11 cellular contexts compared by ENCODE assay signal in genomic region chr6:33745558-33745957, GRCh38. TPM values are rescaled to one million over a fixed set of nuclear protein-coding genes. Genes with fewer than 3 reads are reported as not detected.
DNase-seq lines count a peak whose midpoint lies in the region; ATAC-seq and TF ChIP-seq lines count a peak whose summit lies in the region.
"Had no signal": no experiment of that assay in that cellular context is flagged by ENCODE, and none has a peak within 500 bp of the region (broad histone marks: within the 10 kb centered on the region; RNA-seq: fewer than 3 reads in every experiment).

No MANE protein-coding gene starts in this region.

- H3K36me3 Mint-ChIP-seq in nephron (ENCODE audit: low read depth) = no peaks in the 10 kb centered on the region

- peak overlapping the region; percentile 89 to 95 (median 90) for H3K27ac Mint-ChIP-seq in nephron
- H3K27ac Mint-ChIP-seq: T-helper 17 cell had no signal

- H3K27ac ChIP-seq in heart left ventricle (peak overlapping the region; percentile 74 to 99 (median 92)), esophagus squamous epithelium (peak overlapping the region; percentile 64 to 91 (median 82))

- H3K9me3 Mint-ChIP-seq in nephron = no peaks in the 10 kb centered on the region

- peak in 1 of 4 donors; percentile 3 for ATAC-seq in heart left ventricle
- ATAC-seq in left ventricle myocardium superior = no peak
- ATAC-seq in HG03039 (IDR thresholded peaks at IDR 0.05; ENCODE audit: unreplicated experiment) = no peak
- no peak for ATAC-seq in GM19463 (IDR thresholded peaks at IDR 0.05; ENCODE audit: unreplicated experiment)
- ATAC-seq in GM18858 (IDR thresholded peaks at IDR 0.05; ENCODE audit: unreplicated experiment) = no peak
- ATAC-seq: T-helper 17 cell had no signal

- peaks cover 73% of the 10 kb centered on the region for H3K4me1 Mint-ChIP-seq in nephron

- H3K9me3 ChIP-seq in heart left ventricle (no peaks in the 10 kb centered on the region), esophagus squamous epithelium (no peaks in the 10 kb centered on the region)

- intact Hi-C loops in heart left ventricle (cut with DNase I) = loop anchor here in 1 of 10 donors (2.0 kb wide), 1 partner anchor 35 kb away; the partner anchor contains the start of gene UQCC2
- intact Hi-C loops in left ventricle myocardium superior (cut with micrococcal nuclease) = no loop called here
- intact Hi-C loops in esophagus squamous epithelium (cut with DNase I) = no loop called here

- H3K36me3 ChIP-seq in heart left ventricle = peaks cover 0 to 7% (median 0%) of the 10 kb centered on the region in 9 donors
- H3K36me3 ChIP-seq in esophagus squamous epithelium = no peaks in the 10 kb centered on the region

- H3K4me3 ChIP-seq in heart left ventricle (peak overlapping the region; percentile 42 to 80 (median 57)), esophagus squamous epithelium (peak overlapping the region; percentile 12 to 58 (median 34))
- H3K4me3 ChIP-seq: K562 had no signal

- 52 to 63% (median 57%) methylated on average over 7 of the region's 7 CpGs for WGBS in heart left ventricle, 4 donors
- WGBS in esophagus squamous epithelium, 2 donors = 70 to 82% methylated on average over 6 to 7 of the region's 7 CpGs

- DNase-seq in heart left ventricle (no peak), left ventricle myocardium superior (no peak), esophagus squamous epithelium (lab: John Stamatoyannopoulos, UW) (no peak), NCI-H82 treated with DMSO at 0.1 percent for 48 hours (lab: John Stamatoyannopoulos, UW; ENCODE audit: unreplicated experiment) (no peak)
- DNase-seq: retina, T-helper 17 cell had no signal

- TF ChIP-seq CTCF in heart left ventricle (IDR thresholded peaks at IDR 0.05) = no peak
- TF ChIP-seq CTCF in esophagus squamous epithelium (IDR thresholded peaks at IDR 0.05) = no peak
- no peak for TF ChIP-seq CTCF in nephron (IDR thresholded peaks at IDR 0.05; ENCODE audit: unreplicated experiment in 3 of 3)

- peaks cover 20% of the 10 kb centered on the region for H3K27me3 Mint-ChIP-seq in nephron (ENCODE audit: low read depth)

- TF ChIP-seq POLR2A in heart left ventricle (IDR thresholded peaks at IDR 0.05) = no peak
- TF ChIP-seq POLR2A in esophagus squamous epithelium (IDR thresholded peaks at IDR 0.05) = no peak

- peak overlapping the region; percentile 72 to 86 (median 78) for H3K4me3 Mint-ChIP-seq in nephron
- H3K4me3 Mint-ChIP-seq: T-helper 17 cell had no signal

- H3K4me1 ChIP-seq in heart left ventricle (peaks cover 0 to 55% (median 21%) of the 10 kb centered on the region in 12 donors), esophagus squamous epithelium (peaks cover 0 to 29% (median 15%) of the 10 kb centered on the region in 3 donors)

- H3K27me3 ChIP-seq in heart left ventricle = peaks cover 0 to 5% (median 0%) of the 10 kb centered on the region in 9 donors
- H3K27me3 ChIP-seq in esophagus squamous epithelium = peaks cover 0 to 39% (median 0%) of the 10 kb centered on the region in 4 donors

RNA-seq across cellular contexts. Expression of gene IP6K3, which starts 1.1 kb away (rescaled TPM):
- total RNA-seq in heart left ventricle = 10 to 100 TPM; 11.7 to 72.4 (median 30.8) TPM
- polyA plus RNA-seq in heart left ventricle = 10 to 100 TPM; 16.9 to 59.2 TPM
- 47.5 TPM for total RNA-seq in left ventricle myocardium superior
- 1 to 10 TPM in 2 of 4 donors, under 1 TPM in 1, not detected in 1; 0.75 to 5.5 (median 1.7) TPM for total RNA-seq in esophagus squamous epithelium
- total RNA-seq: K562, T-helper 17 cell had no signal
- polyA plus RNA-seq: K562 had no signal

RNA-seq across cellular contexts. Expression of gene UQCC2, which starts 34.1 kb away (rescaled TPM):
- total RNA-seq in heart left ventricle (100 to 1,000 TPM in 8 of 9 donors, 10 to 100 TPM in 1; 88.5 to 298 (median 195) TPM), left ventricle myocardium superior (190 TPM), esophagus squamous epithelium (10 to 100 TPM in 3 of 4 donors, 1 to 10 TPM in 1; 7.8 to 36.8 (median 13.7) TPM)
- 100 to 1,000 TPM; 123 to 496 TPM for polyA plus RNA-seq in heart left ventricle

RNA-seq across cellular contexts. Expression of gene LEMD2, which starts 43.4 kb away (rescaled TPM):
- total RNA-seq in heart left ventricle (10 to 100 TPM; 21.2 to 41.5 (median 25.7) TPM), left ventricle myocardium superior (22.5 TPM), esophagus squamous epithelium (10 to 100 TPM; 37.7 to 47.2 (median 42.3) TPM)
- 10 to 100 TPM; 29.9 to 51.3 TPM for polyA plus RNA-seq in heart left ventricle

RNA-seq across cellular contexts. Expression of gene MLN, which starts 58.2 kb away (rescaled TPM):
- not detected for total RNA-seq in heart left ventricle
- not detected for polyA plus RNA-seq in heart left ventricle
- not detected for total RNA-seq in left ventricle myocardium superior
- not detected for total RNA-seq in esophagus squamous epithelium
- total RNA-seq: K562, T-helper 17 cell had no signal
- polyA plus RNA-seq: K562 had no signal
